In genomic region chr15:90986790-90987507, GRCh38 we compare ENCODE assay signal across 11 cellular contexts. TPM values are rescaled to one million over a fixed set of nuclear protein-coding genes. Genes with fewer than 3 reads are reported as not detected.
A peak's percentile ranks its signal among the peaks of the same experiment; 100 is the strongest.
DNase-seq lines count a peak whose midpoint lies in the region; ATAC-seq and TF ChIP-seq lines count a peak whose summit lies in the region.
"Had no signal": no experiment of that assay in that cellular context is flagged by ENCODE, and none has a peak within 500 bp of the region (broad histone marks: within the 10 kb centered on the region; RNA-seq: fewer than 3 reads in every experiment).

No MANE protein-coding gene starts in this region.

- no peak for TF ChIP-seq CTCF in OCI-LY1 (IDR thresholded peaks at IDR 0.05; ENCODE audit: low read length)
- no peak for TF ChIP-seq CTCF in progenitor cell of endocrine pancreas (IDR thresholded peaks at IDR 0.05; ENCODE audit: unreplicated experiment)
- no peak for TF ChIP-seq CTCF in ascending aorta (IDR thresholded peaks at IDR 0.05)

- no peaks in the 10 kb centered on the region for H3K9me3 Mint-ChIP-seq in activated CD4-positive, alpha-beta T cell treated with anti-CD3 and anti-CD28 coated beads, Interleukin-2, amount 10 ng/mL, durations not matched to agents 24 days and 14 days
- no peaks in the 10 kb centered on the region for H3K9me3 Mint-ChIP-seq in progenitor cell of endocrine pancreas (ENCODE audit: low read depth)

- no peaks in the 10 kb centered on the region for H3K27me3 Mint-ChIP-seq in activated CD4-positive, alpha-beta T cell treated with anti-CD3 and anti-CD28 coated beads, Interleukin-2, amount 10 ng/mL, durations not matched to agents 24 days and 14 days
- H3K27me3 Mint-ChIP-seq in progenitor cell of endocrine pancreas: no peaks in the 10 kb centered on the region

- H3K4me3 Mint-ChIP-seq in activated CD4-positive, alpha-beta T cell treated with anti-CD3 and anti-CD28 coated beads, Interleukin-2, amount 10 ng/mL, durations not matched to agents 24 days and 14 days: no peak overlapping the region
- H3K4me3 Mint-ChIP-seq in progenitor cell of endocrine pancreas (ENCODE audit: low read depth): peak overlapping the region; percentile 45

- peaks cover 35% of the 10 kb centered on the region for H3K36me3 Mint-ChIP-seq in activated CD4-positive, alpha-beta T cell treated with anti-CD3 and anti-CD28 coated beads, Interleukin-2, amount 10 ng/mL, durations not matched to agents 24 days and 14 days (ENCODE audit: low read depth)
- peaks cover 13% of the 10 kb centered on the region for H3K36me3 Mint-ChIP-seq in progenitor cell of endocrine pancreas (ENCODE audit: insufficient read depth)

- peak overlapping the region; percentile 72 for H3K27ac Mint-ChIP-seq in activated CD4-positive, alpha-beta T cell treated with anti-CD3 and anti-CD28 coated beads, Interleukin-2, amount 10 ng/mL, durations not matched to agents 24 days and 14 days
- peak overlapping the region; percentile 52 for H3K27ac Mint-ChIP-seq in progenitor cell of endocrine pancreas

- peak overlapping the region; percentile 72 for H3K4me2 ChIP-seq in OCI-LY1 (ENCODE audit: low read length)

- no peaks in the 10 kb centered on the region for H3F3A ChIP-seq in OCI-LY1 (ENCODE audit: insufficient read depth, low read length)

- peak overlapping the region; percentile 61; the same call in 1 of the 2 replicates for H3K9ac ChIP-seq in OCI-LY1 (ENCODE audit: low read length)

- H3K36me3 ChIP-seq in OCI-LY1 (ENCODE audit: insufficient read depth, low read length): peaks cover 36% of the 10 kb centered on the region
- H3K36me3 ChIP-seq in effector memory CD4-positive, alpha-beta T cell (ENCODE audit: control insufficient read depth, insufficient read depth, low read length): no peaks in the 10 kb centered on the region
- no peaks in the 10 kb centered on the region for H3K36me3 ChIP-seq in ascending aorta
- H3K36me3 ChIP-seq: lower lobe of right lung had no signal

- peaks cover 75% of the 10 kb centered on the region for H3K79me2 ChIP-seq in OCI-LY1 (ENCODE audit: insufficient read depth, low read length)

- H3K9me3 ChIP-seq in OCI-LY1 (ENCODE audit: low read length) (no peaks in the 10 kb centered on the region), ascending aorta (no peaks in the 10 kb centered on the region)
- H3K9me3 ChIP-seq in effector memory CD4-positive, alpha-beta T cell (ENCODE audit: control insufficient read depth, low read length): no peaks in the 10 kb centered on the region
- H3K9me3 ChIP-seq: lower lobe of right lung, MG63 had no signal

- H3K4me1 ChIP-seq in OCI-LY1 (ENCODE audit: insufficient read depth, low read length, severe bottlenecking): peaks cover 64% of the 10 kb centered on the region
- H3K4me1 ChIP-seq in effector memory CD4-positive, alpha-beta T cell (ENCODE audit: control insufficient read depth, insufficient read depth, low read length, poor library complexity, severe bottlenecking): no peaks in the 10 kb centered on the region
- H3K4me1 ChIP-seq in ascending aorta: no peaks in the 10 kb centered on the region
- H3K4me1 ChIP-seq: lower lobe of right lung had no signal

- DNase-seq in activated CD4-positive, alpha-beta T cell treated with anti-CD3 and anti-CD28 coated beads, Interleukin-2, amount 10 ng/mL, durations not matched to agents 24 days and 14 days: no peak
- no peak for DNase-seq in activated CD4-positive, alpha-beta T cell treated with anti-CD3 and anti-CD28 coated beads, Interleukin-2, amount 50 U/mL, for 48 hours
- DNase-seq in progenitor cell of endocrine pancreas (ENCODE audit: low spot score, unreplicated experiment) (no peak), ascending aorta (ENCODE audit: low spot score in 2 of 2) (no peak)
- no peak for DNase-seq in activated naive CD4-positive, alpha-beta T cell treated with Interleukin-2 at 50 U/mL for 16 hours
- no peak for DNase-seq in effector memory CD4-positive, alpha-beta T cell
- DNase-seq: ACHN, lower lobe of right lung, MG63 had no signal

- H2AFZ ChIP-seq in OCI-LY1 (ENCODE audit: low read length): no peak overlapping the region

- H3K4me3 ChIP-seq in OCI-LY1 (ENCODE audit: low read depth, low read length, poor library complexity, severe bottlenecking): peak overlapping the region; percentile 47
- H3K4me3 ChIP-seq in effector memory CD4-positive, alpha-beta T cell (ENCODE audit: insufficient read depth, low read depth, low read length, poor library complexity, severe bottlenecking): no peak overlapping the region
- H3K4me3 ChIP-seq in ascending aorta: no peak overlapping the region
- H3K4me3 ChIP-seq: lower lobe of right lung, MG63 had no signal

- no peaks in the 10 kb centered on the region for H4K20me1 ChIP-seq in OCI-LY1 (ENCODE audit: insufficient read depth, low read length)

- ATAC-seq in GM21825 (IDR thresholded peaks at IDR 0.05; ENCODE audit: unreplicated experiment): peak; percentile 47
- ATAC-seq: lower lobe of right lung had no signal

- peaks cover 47% of the 10 kb centered on the region for H3K4me1 Mint-ChIP-seq in activated CD4-positive, alpha-beta T cell treated with anti-CD3 and anti-CD28 coated beads, Interleukin-2, amount 10 ng/mL, durations not matched to agents 24 days and 14 days
- H3K4me1 Mint-ChIP-seq in progenitor cell of endocrine pancreas (ENCODE audit: low read depth): peaks cover 23% of the 10 kb centered on the region

- peak overlapping the region; percentile 77 for H3K27ac ChIP-seq in OCI-LY1 (ENCODE audit: low read depth, low read length, poor library complexity, severe bottlenecking)
- H3K27ac ChIP-seq in effector memory CD4-positive, alpha-beta T cell (ENCODE audit: insufficient read depth, low read length, poor library complexity, severe bottlenecking): no peak overlapping the region
- H3K27ac ChIP-seq in ascending aorta: no peak overlapping the region
- H3K27ac ChIP-seq: lower lobe of right lung had no signal

- intact Hi-C loops in activated CD4-positive, alpha-beta T cell treated with anti-CD3 and anti-CD28 coated beads, Interleukin-2, amount 10 ng/mL, durations not matched to agents 24 days and 14 days (cut with micrococcal nuclease): no loop called here
- intact Hi-C loops in ascending aorta (cut with DNase I): no loop called here

- no peaks in the 10 kb centered on the region for H3K27me3 ChIP-seq in OCI-LY1 (ENCODE audit: insufficient read depth, low read length)
- no peaks in the 10 kb centered on the region for H3K27me3 ChIP-seq in effector memory CD4-positive, alpha-beta T cell (replicated peaks; ENCODE audit: control insufficient read depth, insufficient read depth, low read length, poor library complexity, severe bottlenecking)
- H3K27me3 ChIP-seq in ascending aorta: no peaks in the 10 kb centered on the region
- H3K27me3 ChIP-seq: MG63 had no signal

- no peaks in the 10 kb centered on the region for H3K9me2 ChIP-seq in OCI-LY1 (ENCODE audit: low read depth, low read length)

RNA-seq across cellular contexts. Expression of gene PRC1, which starts 7.4 kb away (rescaled TPM):
- total RNA-seq in activated CD4-positive, alpha-beta T cell treated with anti-CD3 and anti-CD28 coated beads, Interleukin-2, amount 10 ng/mL, durations not matched to agents 24 days and 14 days: 85.0 and 86.2 TPM in 2 replicates
- 79.1 and 81.5 TPM in 2 replicates for total RNA-seq in progenitor cell of endocrine pancreas
- 29.1 TPM for total RNA-seq in ascending aorta

RNA-seq across cellular contexts. Expression of gene RCCD1, which starts 32.3 kb away (rescaled TPM):
- 28.0 and 32.3 TPM in 2 replicates for total RNA-seq in activated CD4-positive, alpha-beta T cell treated with anti-CD3 and anti-CD28 coated beads, Interleukin-2, amount 10 ng/mL, durations not matched to agents 24 days and 14 days
- total RNA-seq in progenitor cell of endocrine pancreas: 20.6 and 23.0 TPM in 2 replicates
- total RNA-seq in ascending aorta: 10.0 TPM

RNA-seq across cellular contexts. Expression of gene VPS33B, which starts 35.4 kb away (rescaled TPM):
- total RNA-seq in activated CD4-positive, alpha-beta T cell treated with anti-CD3 and anti-CD28 coated beads, Interleukin-2, amount 10 ng/mL, durations not matched to agents 24 days and 14 days: 18.9 and 19.5 TPM in 2 replicates
- total RNA-seq in progenitor cell of endocrine pancreas (28.0 and 33.3 TPM in 2 replicates), ascending aorta (0.53 TPM)

RNA-seq across cellular contexts. Expression of gene UNC45A, which starts 51.9 kb away (rescaled TPM):
- total RNA-seq in activated CD4-positive, alpha-beta T cell treated with anti-CD3 and anti-CD28 coated beads, Interleukin-2, amount 10 ng/mL, durations not matched to agents 24 days and 14 days: 66.9 and 67.0 TPM in 2 replicates
- total RNA-seq in progenitor cell of endocrine pancreas (83.4 and 90.6 TPM in 2 replicates), ascending aorta (73.5 TPM)

RNA-seq across cellular contexts. Expression of gene HDDC3, which starts 54.6 kb away (rescaled TPM):
- total RNA-seq in activated CD4-positive, alpha-beta T cell treated with anti-CD3 and anti-CD28 coated beads, Interleukin-2, amount 10 ng/mL, durations not matched to agents 24 days and 14 days: 36.3 and 39.9 TPM in 2 replicates
- total RNA-seq in progenitor cell of endocrine pancreas (14.5 and 16.6 TPM in 2 replicates), ascending aorta (29.4 TPM)

Comparison
In these comparisons a context has a peak if more than half of its experiments do, and no peak if none do; other contexts are left out.
1. RNA of gene VPS33B, which starts 35.4 kb away (total RNA-seq): 28.0 to 33.3 TPM in progenitor cell of endocrine pancreas and 18.9 to 19.5 TPM in activated CD4-positive, alpha-beta T cell treated with anti-CD3 and anti-CD28 coated beads, Interleukin-2, amount 10 ng/mL, durations not matched to agents 24 days and 14 days; 0.53 TPM in ascending aorta (single experiment); every median in the first group is over 10 times any median in the second.